22 cellular contexts compared by ENCODE assay signal in the genomic region with DNA sequence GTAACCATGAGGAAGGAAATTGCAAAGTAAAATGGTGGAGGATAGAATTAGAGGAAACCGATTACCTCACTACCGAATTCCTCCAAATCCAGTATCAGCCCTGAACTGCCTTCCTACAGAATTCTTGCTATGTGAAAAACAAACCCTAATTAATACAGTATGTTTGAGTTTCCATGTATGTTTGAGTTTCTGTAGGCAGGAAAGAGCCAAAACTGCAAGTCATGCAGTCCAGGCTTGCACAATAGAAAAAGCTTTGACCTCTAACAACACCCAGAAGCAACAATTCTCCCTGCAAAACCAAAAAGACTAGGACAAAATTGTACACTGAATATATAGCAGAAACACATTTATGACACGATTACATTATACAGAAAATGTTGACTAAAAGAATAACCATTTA.
DNase-seq lines count a peak whose midpoint lies in the region; ATAC-seq, FAIRE-seq and TF ChIP-seq lines count a peak whose summit lies in the region.
"Had no signal": no experiment of that assay in that cellular context is flagged by ENCODE, and none has a peak within 500 bp of the region (broad histone marks: within the 10 kb centered on the region; RNA-seq: fewer than 3 reads in every experiment).

No MANE protein-coding gene starts in this region.

- H3K27ac ChIP-seq in endothelial cell of umbilical vein (ENCODE audit: insufficient read depth, low read depth, low read length) (no peak overlapping the region), neuronal stem cell (replicated peaks; ENCODE audit: low read length) (no peak overlapping the region)
- H3K27ac ChIP-seq: cardiac muscle cell, gastroesophageal sphincter, neural progenitor cell, tibial artery had no signal

- dilution Hi-C loops in endothelial cell of umbilical vein (cut with MboI; ENCODE audit: extremely low pct_ligation_motif_present, low sequenced_read_pairs): no loop called here

- H3K4ac ChIP-seq in neuronal stem cell (ENCODE audit: low read length): no peak overlapping the region

- H3K79me1 ChIP-seq in neuronal stem cell (ENCODE audit: low read depth, low read length): no peaks in the 10 kb centered on the region

- ATAC-seq in HG02885 (IDR thresholded peaks at IDR 0.05; ENCODE audit: poor library complexity, unreplicated experiment) (no peak), HG02973 (IDR thresholded peaks at IDR 0.05; ENCODE audit: unreplicated experiment) (no peak)
- ATAC-seq: gastroesophageal sphincter had no signal

- H3K4me3 ChIP-seq in NB4 (ENCODE audit: low read depth, low read length) (no peak overlapping the region), endothelial cell of umbilical vein (replicated peaks in 1 of 3; ENCODE audit: insufficient read depth in 1 of 3, low read depth in 1 of 3, low read length in 3 of 3) (no peak overlapping the region), neuronal stem cell (ENCODE audit: low read length in 2 of 2) (no peak overlapping the region)
- H3K4me3 ChIP-seq: cardiac muscle cell, gastroesophageal sphincter, HAP-1, neural progenitor cell, tibial artery had no signal

- TF ChIP-seq CTCF in NB4 (IDR thresholded peaks at IDR 0.05; ENCODE audit: low read depth, low read length) (no peak), endothelial cell of umbilical vein (IDR thresholded peaks at IDR 0.05; ENCODE audit: extremely low read depth in 1 of 2, insufficient read depth in 1 of 2, low read depth in 1 of 2, low read length in 2 of 2) (no peak)

- FAIRE-seq in endothelial cell of umbilical vein (lab: Jason Lieb, UNC): no peak
- FAIRE-seq: GM12892 had no signal

- DNase-seq in AML-193 (lab: John Stamatoyannopoulos, UW): peak; percentile 53 to 74
- DNase-seq in NB4 (ENCODE audit: low read depth): peak; percentile 49
- peak; percentile 44 for DNase-seq in endothelial cell of umbilical vein (ENCODE audit: low read depth, low spot score)
- no peak for DNase-seq in neuronal stem cell (ENCODE audit: low spot score)
- DNase-seq in HPDE6-E6E7 (ENCODE audit: extremely low spot score): no peak
- DNase-seq in NCI-H2029 treated with DMSO at 0.1 percent for 48 hours (lab: John Stamatoyannopoulos, UW): no peak
- DNase-seq: activated CD4-positive, alpha-beta T cell treated with anti-CD3 and anti-CD28 coated beads, Interleukin-2, amount 10 ng/mL, durations not matched to agents 24 days and 14 days; activated T-cell treated with anti-CD3 and anti-CD28 coated beads, Interleukin-2, amount 50 U/mL, for 1 hour; CD4-positive, alpha-beta memory T cell; effector CD4-positive, alpha-beta T cell; EL; NCI-H2227 treated with DMSO at 0.1 percent for 48 hours; SIG-M5; stimulated activated CD4-positive, alpha-beta T cell treated with anti-CD3 and anti-CD28 coated beads, Interleukin-4, amount 100 ng/mL, for 24 hours; tibial artery had no signal

- no peaks in the 10 kb centered on the region for H4K20me1 ChIP-seq in endothelial cell of umbilical vein (replicated peaks; ENCODE audit: control insufficient read depth, extremely low read depth, insufficient read depth, low read length)

- no peaks in the 10 kb centered on the region for H3K79me2 ChIP-seq in endothelial cell of umbilical vein (ENCODE audit: control insufficient read depth, insufficient read depth, low read length)

- H3K23ac ChIP-seq in neuronal stem cell (ENCODE audit: low read depth, low read length, poor library complexity): no peak overlapping the region

- no peaks in the 10 kb centered on the region for H3K27me3 ChIP-seq in endothelial cell of umbilical vein (ENCODE audit: control insufficient read depth in 2 of 2, insufficient read depth in 2 of 2, low read length in 2 of 2)
- no peaks in the 10 kb centered on the region for H3K27me3 ChIP-seq in neuronal stem cell (ENCODE audit: control insufficient read depth in 3 of 3, insufficient read depth in 3 of 3, low read depth in 1 of 3, low read length in 3 of 3)
- H3K27me3 ChIP-seq: cardiac muscle cell, gastroesophageal sphincter, neural progenitor cell, tibial artery had no signal

- H3K9ac ChIP-seq in endothelial cell of umbilical vein (replicated peaks; ENCODE audit: extremely low read depth, insufficient read depth, low read length) (no peak overlapping the region), neuronal stem cell (ENCODE audit: low read depth, low read length, poor library complexity) (no peak overlapping the region)
- H3K9ac ChIP-seq: neural progenitor cell had no signal

- H3K4me1 ChIP-seq in endothelial cell of umbilical vein (ENCODE audit: control insufficient read depth, extremely low read depth, insufficient read depth, low read length): peaks cover 15% of the 10 kb centered on the region
- H3K4me1 ChIP-seq in neuronal stem cell (ENCODE audit: control insufficient read depth in 2 of 2, insufficient read depth in 1 of 2, low read depth in 1 of 2, low read length in 2 of 2): peaks cover 0 to 3% of the 10 kb centered on the region in 2 donors
- H3K4me1 ChIP-seq: gastroesophageal sphincter, neural progenitor cell, tibial artery had no signal

- H3K36me3 ChIP-seq in endothelial cell of umbilical vein (ENCODE audit: control insufficient read depth in 2 of 2, extremely low read depth in 1 of 2, insufficient read depth in 2 of 2, low read length in 2 of 2) (no peaks in the 10 kb centered on the region), neuronal stem cell (replicated peaks in 1 of 2; ENCODE audit: control insufficient read depth in 2 of 2, insufficient read depth in 2 of 2, low read length in 2 of 2) (no peaks in the 10 kb centered on the region)
- H3K36me3 ChIP-seq: cardiac muscle cell, gastroesophageal sphincter, HAP-1, neural progenitor cell, tibial artery had no signal

- BruUV-seq in endothelial cell of umbilical vein (replicated peaks; lab: Mats Ljungman, UMichigan): no TSS peak

- H2BK12ac ChIP-seq in neuronal stem cell (ENCODE audit: low read length): no peak overlapping the region

- no peak overlapping the region for H2AK5ac ChIP-seq in neuronal stem cell (ENCODE audit: low read depth, low read length)

- H4K91ac ChIP-seq in neuronal stem cell (ENCODE audit: low read depth, low read length, poor library complexity): no peak overlapping the region

- H4K8ac ChIP-seq in neuronal stem cell (ENCODE audit: low read depth, low read length): no peak overlapping the region

- no peaks in the 10 kb centered on the region for H3K9me3 ChIP-seq in endothelial cell of umbilical vein (replicated peaks; ENCODE audit: control insufficient read depth, insufficient read depth, low read length)
- H3K9me3 ChIP-seq in neuronal stem cell (replicated peaks in 1 of 2; ENCODE audit: control insufficient read depth in 2 of 2, insufficient read depth in 1 of 2, low read depth in 1 of 2, low read length in 2 of 2): peaks cover 0 to 6% of the 10 kb centered on the region in 2 donors
- H3K9me3 ChIP-seq: HAP-1, tibial artery had no signal

- POLR2A ChIA-PET in endothelial cell of umbilical vein (lab: Charles Lee): no interaction called here

- H3K9me1 ChIP-seq in endothelial cell of umbilical vein (replicated peaks; ENCODE audit: control insufficient read depth, extremely low read depth, insufficient read depth, low read length): no peaks in the 10 kb centered on the region

- no peak overlapping the region for H2BK120ac ChIP-seq in neuronal stem cell (ENCODE audit: low read depth, low read length)

- TF ChIP-seq POLR2A in NB4 (IDR thresholded peaks at IDR 0.05; ENCODE audit: extremely low read depth, insufficient read length) (no peak), endothelial cell of umbilical vein (IDR thresholded peaks at IDR 0.05; ENCODE audit: low read depth, low read length) (no peak)

- H3K4me2 ChIP-seq in endothelial cell of umbilical vein (ENCODE audit: insufficient read depth, low read length): no peak overlapping the region
- H3K4me2 ChIP-seq in neuronal stem cell (ENCODE audit: insufficient read depth, low read length, poor library complexity, severe bottlenecking): no peak overlapping the region
- H3K4me2 ChIP-seq: neural progenitor cell had no signal

- CTCF ChIA-PET in endothelial cell of umbilical vein (lab: Charles Lee): no interaction called here

- H3K18ac ChIP-seq in neuronal stem cell (ENCODE audit: low read length): no peak overlapping the region

- H2BK15ac ChIP-seq in neuronal stem cell (ENCODE audit: low read length): no peak overlapping the region

- no CpG with 5 or more reads among the region's 3 CpGs for WGBS in neuronal stem cell (ENCODE audit: extremely low coverage in 2 of 2, insufficient read length in 2 of 2, insufficient replicate concordance in 1 of 2), 2 donors

- H2AFZ ChIP-seq in endothelial cell of umbilical vein (ENCODE audit: low read depth, low read length) (no peak overlapping the region), neuronal stem cell (ENCODE audit: low read length) (peak overlapping the region; percentile 85)
- H2AFZ ChIP-seq: neural progenitor cell had no signal

- no peak overlapping the region for H2BK5ac ChIP-seq in neuronal stem cell (ENCODE audit: low read length)

- intact Hi-C loops in endothelial cell of umbilical vein (cut with micrococcal nuclease): no loop called here

- no peak overlapping the region for H3K14ac ChIP-seq in neuronal stem cell (ENCODE audit: low read length)

TF ChIP-seq in endothelial cell of umbilical vein, 7 proteins besides CTCF, POLR2A, EP300 and RAD21:
- TF ChIP-seq, protein P1, sequence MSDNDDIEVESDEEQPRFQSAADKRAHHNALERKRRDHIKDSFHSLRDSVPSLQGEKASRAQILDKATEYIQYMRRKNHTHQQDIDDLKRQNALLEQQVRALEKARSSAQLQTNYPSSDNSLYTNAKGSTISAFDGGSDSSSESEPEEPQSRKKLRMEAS (IDR thresholded peaks at IDR 0.05; ENCODE audit: insufficient read depth, insufficient read length): no peak
- no peak for TF ChIP-seq POLR2AphosphoS5 (IDR thresholded peaks at IDR 0.05; ENCODE audit: insufficient read depth, low read depth, low read length)
- TF ChIP-seq FOS (IDR thresholded peaks at IDR 0.05; ENCODE audit: borderline replicate concordance, insufficient read depth, low read length): no peak
- no peak for TF ChIP-seq EZH2 (IDR thresholded peaks at IDR 0.05; ENCODE audit: borderline replicate concordance, low read depth, low read length, severe bottlenecking)

Comparison
In these comparisons a context has a peak if more than half of its experiments do, and no peak if none do; other contexts are left out.
1. DNase-seq: peak in AML-193 (2 of 2), NB4 (single experiment) and endothelial cell of umbilical vein (single experiment); none in neuronal stem cell (single experiment), HPDE6-E6E7 (single experiment) and NCI-H2029 treated with DMSO at 0.1 percent for 48 hours (single experiment).